Comparison of ENCODE assay signal across 15 cellular contexts in genomic region chr11:8309862-8310261, GRCh38. TPM values are rescaled to one million over a fixed set of nuclear protein-coding genes. Genes with fewer than 3 reads are reported as not detected.
A peak's percentile ranks its signal among the peaks of the same experiment; 100 is the strongest.
DNase-seq lines count a peak whose midpoint lies in the region; ATAC-seq, FAIRE-seq and TF ChIP-seq lines count a peak whose summit lies in the region.
"Had no signal": no experiment of that assay in that cellular context is flagged by ENCODE, and none has a peak within 500 bp of the region (broad histone marks: within the 10 kb centered on the region; RNA-seq: fewer than 3 reads in every experiment).

No MANE protein-coding gene starts in this region.

- intact Hi-C loops in GM12878 (cut with micrococcal nuclease; ENCODE audit: unreplicated experiment): no loop called here

- no peak for TF ChIP-seq EP300 in GM12878 (IDR thresholded peaks at IDR 0.05; ENCODE audit: borderline replicate concordance in 1 of 2, control insufficient read depth in 1 of 2, low read depth in 2 of 2, low read length in 2 of 2)

- ATAC-seq in GM12878: peak; percentile 59; the same call in 2 of the 3 replicates
- ATAC-seq in HG02798 (IDR thresholded peaks at IDR 0.05; ENCODE audit: poor library complexity, unreplicated experiment): no peak
- ATAC-seq in GM19452 (IDR thresholded peaks at IDR 0.05; ENCODE audit: unreplicated experiment): no peak
- ATAC-seq: stimulated activated naive B cell treated with anti-CD40 and anti-IgM and Interleukin-4, amounts not matched to agents 10 μg/mL and 1 μg/mL and 100 μg/mL, for 72 hours had no signal

- H3K9me3 ChIP-seq in GM12878 (replicated peaks; ENCODE audit: control insufficient read depth, insufficient read depth, low read length) (no peaks in the 10 kb centered on the region), neuronal stem cell (replicated peaks in 1 of 2; ENCODE audit: control insufficient read depth in 2 of 2, insufficient read depth in 1 of 2, low read depth in 1 of 2, low read length in 2 of 2) (no peaks in the 10 kb centered on the region)

- no peak overlapping the region for H3K23ac ChIP-seq in neuronal stem cell (ENCODE audit: low read depth, low read length, poor library complexity)

- H3K4ac ChIP-seq in neuronal stem cell (ENCODE audit: low read length): no peak overlapping the region

- no peak overlapping the region for H2BK12ac ChIP-seq in neuronal stem cell (ENCODE audit: low read length)

- H3K4me1 ChIP-seq in GM12878 (ENCODE audit: control insufficient read depth, insufficient read depth, low read length): no peaks in the 10 kb centered on the region
- H3K4me1 ChIP-seq in neuronal stem cell (ENCODE audit: control insufficient read depth in 2 of 2, insufficient read depth in 1 of 2, low read depth in 1 of 2, low read length in 2 of 2): peaks cover 6 to 20% of the 10 kb centered on the region in 2 donors

- RAD21 ChIA-PET in GM12878 (lab: Charles Lee; ENCODE audit: unreplicated experiment): no interaction called here

- H3K79me2 ChIP-seq in GM12878 (ENCODE audit: control insufficient read depth, insufficient read depth, low read length): no peaks in the 10 kb centered on the region

- H3K18ac ChIP-seq in neuronal stem cell (ENCODE audit: low read length): no peak overlapping the region

- H3K36me3 ChIP-seq in GM12878 (ENCODE audit: control insufficient read depth in 2 of 2, insufficient read depth in 2 of 2, low read length in 1 of 2) (no peaks in the 10 kb centered on the region), neuronal stem cell (replicated peaks in 1 of 2; ENCODE audit: control insufficient read depth in 2 of 2, insufficient read depth in 2 of 2, low read length in 2 of 2) (no peaks in the 10 kb centered on the region)

- CTCF ChIA-PET in GM12878 (lab: Yijun Ruan, JAX): interaction anchor here (0.9 kb wide), 1 partner anchor 47 kb away, joined by 4 read pairs; the partner anchor contains the start of gene LMO1

- TF ChIP-seq POLR2A in GM12878 (IDR thresholded peaks at IDR 0.05; ENCODE audit: low read depth, low read length): no peak

- H3K79me1 ChIP-seq in neuronal stem cell (ENCODE audit: low read depth, low read length): no peaks in the 10 kb centered on the region

- no peak overlapping the region for H2BK120ac ChIP-seq in neuronal stem cell (ENCODE audit: low read depth, low read length)

- no peak overlapping the region for H3K4me3 ChIP-seq in GM12878
- no peak overlapping the region for H3K4me3 ChIP-seq in neuronal stem cell (ENCODE audit: low read length in 2 of 2)

- peak; percentile 36 for DNase-seq in DMS 273 (lab: John Stamatoyannopoulos, UW; ENCODE audit: unreplicated experiment)
- no peak for DNase-seq in DMS 273 treated with DMSO at 0.1 percent for 48 hours (lab: John Stamatoyannopoulos, UW)
- peak; percentile 40 for DNase-seq in NCI-H1105 treated with DMSO at 0.1 percent for 48 hours (lab: John Stamatoyannopoulos, UW)
- DNase-seq in GM12878 (ENCODE audit: low read depth, low spot score): no peak
- no peak for DNase-seq in neuronal stem cell (ENCODE audit: low spot score)
- DNase-seq in GM19238 (ENCODE audit: insufficient read length, low spot score): no peak
- DNase-seq: 8988T; DND-41; stimulated activated naive B cell treated with anti-CD40 and anti-IgM and Interleukin-4, amounts not matched to agents 10 μg/mL and 1 μg/mL and 100 μg/mL, for 72 hours had no signal

- H4K20me1 ChIP-seq in GM12878 (ENCODE audit: control insufficient read depth, insufficient read depth): no peaks in the 10 kb centered on the region

- in situ Hi-C loops in GM12878 (cut with MboI): no loop called here

- no peak overlapping the region for H3K27ac ChIP-seq in GM12878 (ENCODE audit: control insufficient read depth, insufficient read depth)
- no peak overlapping the region for H3K27ac ChIP-seq in neuronal stem cell (replicated peaks; ENCODE audit: low read length)
- H3K27ac ChIP-seq: HL-60 had no signal

- 0% methylated on average over 3 of the region's 3 CpGs for WGBS in GM12878 (ENCODE audit: insufficient coverage, insufficient replicate concordance, low lambda C conversion rate, missing lambda C conversion rate)
- WGBS in neuronal stem cell (ENCODE audit: extremely low coverage in 2 of 2, insufficient read length in 2 of 2, insufficient replicate concordance in 1 of 2), 2 donors: no CpG with 5 or more reads among the region's 3 CpGs

- SMC1A ChIA-PET in GM12878 (lab: Charles Lee; ENCODE audit: uncharacterized antibody, unreplicated experiment): no interaction called here

- no TSS peak for BruUV-seq in GM12878 (replicated peaks; lab: Mats Ljungman, UMichigan)

- H4K91ac ChIP-seq in neuronal stem cell (ENCODE audit: low read depth, low read length, poor library complexity): no peak overlapping the region

- H3K9ac ChIP-seq in GM12878 (ENCODE audit: control insufficient read depth, insufficient read depth, low read length) (no peak overlapping the region), neuronal stem cell (ENCODE audit: low read depth, low read length, poor library complexity) (no peak overlapping the region)

- peak; percentile 9 to 20 (median 13); a peak in 3 of 6 replicates for TF ChIP-seq CTCF in GM12878 (IDR thresholded peaks at IDR 0.05 in 2 of 3, conservative IDR thresholded peaks at IDR 0.05 in 1 of 3; ENCODE audit: control insufficient read depth in 2 of 3, extremely low read depth in 1 of 3, insufficient read depth in 1 of 3, low read depth in 3 of 3, low read length in 3 of 3)

- H3K4me2 ChIP-seq in GM12878 (ENCODE audit: control insufficient read depth, insufficient read depth) (no peak overlapping the region), neuronal stem cell (ENCODE audit: insufficient read depth, low read length, poor library complexity, severe bottlenecking) (no peak overlapping the region)

- no peak for TF ChIP-seq RAD21 in GM12878 (IDR thresholded peaks at IDR 0.05; ENCODE audit: insufficient read depth, low read depth, low read length)

- H3K14ac ChIP-seq in neuronal stem cell (ENCODE audit: low read length): no peak overlapping the region

- H2AK5ac ChIP-seq in neuronal stem cell (ENCODE audit: low read depth, low read length): peak overlapping the region; percentile 9

- H3K27me3 ChIP-seq in GM12878 (replicated peaks in 1 of 2; ENCODE audit: control insufficient read depth in 2 of 2, insufficient read depth in 2 of 2, low read length in 1 of 2): no peaks in the 10 kb centered on the region
- peaks cover 0 to 46% (median 13%) of the 10 kb centered on the region in 3 experiments for H3K27me3 ChIP-seq in neuronal stem cell (ENCODE audit: control insufficient read depth in 3 of 3, insufficient read depth in 3 of 3, low read depth in 1 of 3, low read length in 3 of 3)

- H4K8ac ChIP-seq in neuronal stem cell (ENCODE audit: low read depth, low read length): no peak overlapping the region

- FAIRE-seq in GM12878 (lab: Jason Lieb, UNC): no peak
- FAIRE-seq: endothelial cell of umbilical vein, GM18507 had no signal

- no peak overlapping the region for H2AFZ ChIP-seq in GM12878 (ENCODE audit: control insufficient read depth, low read depth, low read length)
- no peak overlapping the region for H2AFZ ChIP-seq in neuronal stem cell (ENCODE audit: low read length)

- H2BK15ac ChIP-seq in neuronal stem cell (ENCODE audit: low read length): no peak overlapping the region

- H2BK5ac ChIP-seq in neuronal stem cell (ENCODE audit: low read length): no peak overlapping the region

- POLR2A ChIA-PET in GM12878 (lab: Charles Lee): no interaction called here

TF ChIP-seq in GM12878, 131 proteins besides CTCF, POLR2A, EP300 and RAD21 (continues in another document):
- TF ChIP-seq ZBED1 (IDR thresholded peaks at IDR 0.05; ENCODE audit: borderline replicate concordance) (no peak), ZNF384 (IDR thresholded peaks at IDR 0.05; ENCODE audit: borderline replicate concordance, low read depth, low read length) (no peak), RAD51 (IDR thresholded peaks at IDR 0.05) (no peak), BHLHE40 (IDR thresholded peaks at IDR 0.05; ENCODE audit: borderline replicate concordance in 1 of 2, low read depth in 2 of 2, low read length in 1 of 2) (no peak)
- TF ChIP-seq, protein P1, sequence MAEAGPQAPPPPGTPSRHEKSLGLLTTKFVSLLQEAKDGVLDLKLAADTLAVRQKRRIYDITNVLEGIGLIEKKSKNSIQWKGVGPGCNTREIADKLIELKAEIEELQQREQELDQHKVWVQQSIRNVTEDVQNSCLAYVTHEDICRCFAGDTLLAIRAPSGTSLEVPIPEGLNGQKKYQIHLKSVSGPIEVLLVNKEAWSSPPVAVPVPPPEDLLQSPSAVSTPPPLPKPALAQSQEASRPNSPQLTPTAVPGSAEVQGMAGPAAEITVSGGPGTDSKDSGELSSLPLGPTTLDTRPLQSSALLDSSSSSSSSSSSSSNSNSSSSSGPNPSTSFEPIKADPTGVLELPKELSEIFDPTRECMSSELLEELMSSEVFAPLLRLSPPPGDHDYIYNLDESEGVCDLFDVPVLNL (IDR thresholded peaks at IDR 0.05; ENCODE audit: low read depth, low read length): no peak

RNA-seq across cellular contexts. Expression of gene LMO1, which starts 46.2 kb away (rescaled TPM):
- not detected in 2 replicates for total RNA-seq in GM12878 (2013; cell fraction: nucleolus; rRNA removed)
- total RNA-seq in GM12878 (2014; rRNA removed) (not detected in 2 replicates), GM12878 (2014; rRNA removed; fragmentation: Illumina TruSeq; extraction: Trizol) (not detected in 2 replicates), GM12878 (2021) (not detected in 2 replicates)
- not detected for polyA plus RNA-seq in GM12878 (2011; ENCODE audit: low read depth)
- polyA plus RNA-seq in GM12878 (2011; rRNA removed) (not detected in 2 replicates), GM12878 (2014; fragmentation: Illumina TruSeq; extraction: Trizol) (not detected in 2 replicates), GM12878 (2014; fragmentation: Nextera tagmentation; extraction: Ambion mirVana) (not detected), GM12878 (2014; rRNA removed) (not detected in 2 replicates), GM12878 (2016; fragmentation: Nextera tagmentation; extraction: Ambion mirVana) (not detected)
- not detected in 2 replicates for polyA plus RNA-seq in GM12878 (2011; cell fraction: cytosol; rRNA removed)
- polyA plus RNA-seq in GM12878 (2011; cell fraction: nucleus; rRNA removed): not detected in 2 replicates
- polyA plus RNA-seq in GM12878 (2012): not detected in 2 replicates
- not detected in 2 replicates for polyA minus RNA-seq in GM12878 (2011; rRNA and poly(A)+ RNA removed)
- not detected in 2 replicates for polyA minus RNA-seq in GM12878 (2011; cell fraction: cytosol; rRNA and poly(A)+ RNA removed)
- not detected in 2 replicates for polyA minus RNA-seq in GM12878 (2011; cell fraction: nucleus; rRNA and poly(A)+ RNA removed)
- polyA plus RNA-seq in neuronal stem cell (2013, experiment 1 of 2): 9.9 TPM
- polyA plus RNA-seq in neuronal stem cell (2013, experiment 2 of 2): 9.4 TPM
- total RNA-seq: activated T-helper 1 cell treated with anti-CD3 and anti-CD28 coated beads, Interleukin-12 subunit alpha, Interleukin-12 subunit beta, Interleukin-2, Interleukin-4 antibody, amounts not matched to agents 30 ng/mL and 10 ng/mL and 1 ng/mL, durations not matched to agents 14 hours and 24 hours and 36 hours; endothelial cell of umbilical vein had no signal
- polyA plus RNA-seq: endothelial cell of umbilical vein had no signal

Comparison
In these comparisons a context has a peak if more than half of its experiments do, and no peak if none do; other contexts are left out.
1. DNase-seq: peak in DMS 273 (single experiment) and NCI-H1105 treated with DMSO at 0.1 percent for 48 hours (single experiment); none in DMS 273 treated with DMSO at 0.1 percent for 48 hours (single experiment), GM12878 (single experiment), neuronal stem cell (single experiment) and GM19238 (single experiment).